8 cellular contexts compared by ENCODE assay signal in genomic region chr19:14369399-14370168, GRCh38.
DNase-seq lines count a peak whose midpoint lies in the region; ATAC-seq lines count a peak whose summit lies in the region.

No MANE protein-coding gene starts in this region.

- ATAC-seq in HG03432 (IDR thresholded peaks at IDR 0.05; ENCODE audit: unreplicated experiment) = peak; percentile 35
- no peak for ATAC-seq in GM18519 (IDR thresholded peaks at IDR 0.05; ENCODE audit: low FRiP score, unreplicated experiment)
- no peak for ATAC-seq in HG02798 (IDR thresholded peaks at IDR 0.05; ENCODE audit: poor library complexity, unreplicated experiment)
- ATAC-seq in GM21390 (IDR thresholded peaks at IDR 0.05; ENCODE audit: unreplicated experiment) = no peak

- peak; percentile 74 for DNase-seq in activated CD8-positive, alpha-beta memory T cell treated with anti-CD3 and anti-CD28 coated beads, Interleukin-2, amount 50 U/mL, for 24 hours (ENCODE audit: extremely low read depth)
- DNase-seq in fibroblast of peridontal ligament (ENCODE audit: extremely low read depth) = peak; percentile 72
- peak; percentile 79 to 89 for DNase-seq in stimulated activated CD4-positive, alpha-beta T cell treated with anti-CD3 and anti-CD28 coated beads, Interleukin-4, amount 100 ng/mL, for 48 hours (ENCODE audit: low read depth in 2 of 2)
- DNase-seq in NCI-H345 treated with DMSO at 0.1 percent for 48 hours (lab: John Stamatoyannopoulos, UW; ENCODE audit: unreplicated experiment) = no peak
